Comparison of ENCODE assay signal across 1 cellular context in genomic region chr10:69090687-69091450, GRCh38.
TF ChIP-seq lines count a peak whose summit lies in the region.

No MANE protein-coding gene starts in this region.

TF ChIP-seq in liver, 16 proteins besides CTCF, POLR2A, EP300 and RAD21 (continued from another document):
- TF ChIP-seq ZBTB33 (IDR thresholded peaks at IDR 0.05) = no peak
